In the genomic region with DNA sequence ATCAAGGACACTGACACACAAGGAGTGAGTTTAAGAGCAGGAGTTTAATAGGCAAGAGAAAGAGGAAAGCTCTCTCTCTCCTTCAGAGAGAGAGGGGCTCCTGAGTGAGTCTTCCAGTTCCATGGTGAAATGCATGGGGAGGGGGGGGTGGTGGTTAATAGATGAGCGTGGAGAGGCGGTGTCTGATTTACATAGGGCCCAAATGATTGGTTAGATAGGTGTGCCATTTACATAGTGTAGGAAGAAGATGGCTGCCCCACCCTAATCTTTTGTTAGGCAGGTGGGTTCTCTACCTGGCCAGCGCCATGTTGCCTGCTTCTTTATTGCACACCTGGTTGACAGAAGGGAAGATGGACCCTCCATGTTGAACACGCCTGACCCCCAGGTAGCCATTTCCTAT, we compare ENCODE assay signal across 25 cellular contexts.
"Had no signal": no experiment of that assay in that cellular context is flagged by ENCODE, and none has a peak within 500 bp of the region (broad histone marks: within the 10 kb centered on the region; RNA-seq: fewer than 3 reads in every experiment).

No MANE protein-coding gene starts in this region.

- H3K27me3 ChIP-seq: gastrocnemius medialis, ovary, sigmoid colon, testis, tibial artery had no signal

- H3K27ac ChIP-seq: coronary artery, gastrocnemius medialis, ovary, psoas muscle, sigmoid colon, testis, tibial artery had no signal

- H3K4me3 ChIP-seq: coronary artery, gastrocnemius medialis, lung, ovary, psoas muscle, sigmoid colon, testis, tibial artery had no signal

- H3K36me3 Mint-ChIP-seq: memory B cell had no signal

- DNase-seq: dermis blood vessel endothelial cell; effector memory CD8-positive, alpha-beta T cell; gastrocnemius medialis; head of caudate nucleus; kidney; midbrain; naive thymus-derived CD4-positive, alpha-beta T cell; nucleus accumbens; ovary; psoas muscle; right cardiac atrium; sigmoid colon; stimulated activated CD4-positive, alpha-beta T cell treated with anti-CD3 and anti-CD28 coated beads, Interleukin-2, amount 100 ng/mL, for 24 hours; stimulated activated CD4-positive, alpha-beta T cell treated with anti-CD3 and anti-CD28 coated beads, Interleukin-4, amount 100 ng/mL, for 24 hours; stimulated activated naive CD8-positive, alpha-beta T cell treated with anti-CD3 and anti-CD28 coated beads, Interleukin-15, Interleukin-2, amounts not matched to agents 100 U/mL and 50 U/mL, for 24 hours; substantia nigra; testis; tibial artery had no signal

- H3K4me1 Mint-ChIP-seq: memory B cell; stimulated activated effector memory CD8-positive, alpha-beta T cell treated with anti-CD3 and anti-CD28 coated beads, Interleukin-12 subunit alpha, Interleukin-12 subunit beta, amount 100 ng/mL, for 72 hours had no signal

- H3K9me3 ChIP-seq: gastrocnemius medialis, ovary, psoas muscle, sigmoid colon, testis, tibial artery had no signal

- H3K4me3 Mint-ChIP-seq: effector memory CD8-positive, alpha-beta T cell; memory B cell; nephron; stimulated activated effector memory CD8-positive, alpha-beta T cell treated with anti-CD3 and anti-CD28 coated beads, Interleukin-12 subunit alpha, Interleukin-12 subunit beta, amount 100 ng/mL, for 72 hours; type B pancreatic cell had no signal

- H3K27me3 Mint-ChIP-seq: effector memory CD8-positive, alpha-beta T cell; memory B cell; naive thymus-derived CD4-positive, alpha-beta T cell; type B pancreatic cell had no signal

- H3K36me3 ChIP-seq: gastrocnemius medialis, ovary, sigmoid colon, tibial artery had no signal

- ATAC-seq: effector memory CD8-positive, alpha-beta T cell; gastrocnemius medialis; left lobe of liver; naive thymus-derived CD4-positive, alpha-beta T cell; psoas muscle; right cardiac atrium; stimulated activated effector memory CD8-positive, alpha-beta T cell treated with anti-CD3 and anti-CD28 coated beads, Interleukin-12 subunit alpha, Interleukin-12 subunit beta, amount 100 ng/mL, for 72 hours; stimulated activated naive CD8-positive, alpha-beta T cell treated with anti-CD3 and anti-CD28 coated beads, Interleukin-15, Interleukin-2, amounts not matched to agents 100 U/mL and 50 U/mL, for 24 hours had no signal

- H3K27ac Mint-ChIP-seq: effector memory CD8-positive, alpha-beta T cell; memory B cell; stimulated activated effector memory CD8-positive, alpha-beta T cell treated with anti-CD3 and anti-CD28 coated beads, Interleukin-12 subunit alpha, Interleukin-12 subunit beta, amount 100 ng/mL, for 72 hours; type B pancreatic cell had no signal

- H3K9me3 Mint-ChIP-seq: effector memory CD8-positive, alpha-beta T cell; stimulated activated effector memory CD8-positive, alpha-beta T cell treated with anti-CD3 and anti-CD28 coated beads, Interleukin-12 subunit alpha, Interleukin-12 subunit beta, amount 100 ng/mL, for 72 hours had no signal
